ENCODE assay signal across 1 cellular context in genomic region chr6:164751395-164751794, GRCh38.
TF ChIP-seq lines count a peak whose summit lies in the region.

No MANE protein-coding gene starts in this region.

TF ChIP-seq in GM23338, 12 proteins besides CTCF, POLR2A, EP300 and RAD21 (continued from another document):
- TF ChIP-seq ZNF462 (CRISPR knock-in tag; IDR thresholded peaks at IDR 0.05): no peak
- TF ChIP-seq POLR2AphosphoS5 (IDR thresholded peaks at IDR 0.05; ENCODE audit: low read depth): no peak
- no peak for TF ChIP-seq EZH2 (IDR thresholded peaks at IDR 0.05; ENCODE audit: low read depth, unreplicated experiment)
- no peak for TF ChIP-seq REST (IDR thresholded peaks at IDR 0.05; ENCODE audit: unreplicated experiment)
- no peak for TF ChIP-seq ZNF331 (CRISPR knock-in tag; IDR thresholded peaks at IDR 0.05; ENCODE audit: low read depth)
- TF ChIP-seq JUNB (IDR thresholded peaks at IDR 0.05; ENCODE audit: unreplicated experiment): no peak
